In the genomic region with DNA sequence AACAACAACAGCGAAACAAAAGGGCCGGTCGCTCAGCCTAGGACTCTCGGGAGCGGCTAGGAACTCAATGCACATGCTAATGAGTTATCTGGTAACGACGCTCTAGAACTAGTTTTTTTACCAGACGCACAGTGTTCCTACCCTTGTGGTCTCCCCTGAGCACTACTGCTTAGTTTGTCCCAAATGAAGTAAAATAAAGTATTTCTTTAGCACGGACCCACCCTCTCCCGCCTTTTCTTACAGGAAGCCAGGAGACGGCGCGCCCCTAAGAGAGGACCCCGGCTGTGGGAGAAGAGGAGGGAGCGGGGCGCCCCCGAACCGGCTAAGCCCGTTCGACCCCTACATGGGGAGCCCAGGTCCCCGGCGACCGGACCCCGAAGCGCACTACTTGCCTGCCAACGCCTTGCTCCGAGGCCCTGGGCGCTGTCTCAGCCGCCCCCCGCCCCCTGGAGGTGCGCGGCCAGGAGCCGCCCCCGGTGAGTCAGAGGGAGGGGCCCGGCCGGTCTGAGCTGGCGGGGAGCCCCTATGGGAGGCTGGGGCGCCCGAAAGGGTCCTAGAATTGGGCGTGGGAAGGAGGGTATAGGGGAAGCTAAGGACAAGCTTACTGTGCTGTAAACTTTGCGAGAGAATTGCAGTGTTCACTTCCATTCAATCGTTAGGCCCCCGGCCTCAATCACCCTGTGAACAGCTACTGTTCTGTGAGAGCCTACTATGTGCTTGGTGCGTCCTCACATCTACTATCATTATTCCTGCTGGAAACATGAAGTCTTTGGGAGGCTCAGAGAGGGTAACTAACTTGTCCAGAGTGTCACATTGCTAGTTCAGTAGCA, we compare ENCODE assay signal across 8 cellular contexts. TPM values are rescaled to one million over a fixed set of nuclear protein-coding genes. Genes with fewer than 3 reads are reported as not detected.
DNase-seq lines count a peak whose midpoint lies in the region; ATAC-seq and TF ChIP-seq lines count a peak whose summit lies in the region.

No MANE protein-coding gene starts in this region.

- peak; percentile 73 for DNase-seq in CD14-positive monocyte (ENCODE audit: low spot score)
- DNase-seq in NT2/D1 (ENCODE audit: low read depth, low spot score) = no peak
- peak; percentile 32 to 47 for DNase-seq in cardiac fibroblast (ENCODE audit: low read depth in 2 of 2)
- DNase-seq in right lobe of liver = peak in 1 of 3 donors; percentile 55
- DNase-seq in stomach = peak; percentile 62
- DNase-seq in GOT3 (lab: John Stamatoyannopoulos, UW) = no peak
- no peak for DNase-seq in NCI-H1105 treated with DMSO at 0.1 percent for 48 hours (lab: John Stamatoyannopoulos, UW)

- H3K27me3 Mint-ChIP-seq in CD14-positive monocyte (ENCODE audit: low read depth in 3 of 3) = peaks cover 0 to 6% (median 3%) of the 10 kb centered on the region in 3 donors

- TF ChIP-seq POLR2A in right lobe of liver (IDR thresholded peaks at IDR 0.05) (no peak), stomach (IDR thresholded peaks at IDR 0.05) (no peak)

- peaks cover 82% of the 10 kb centered on the region for H3K4me1 Mint-ChIP-seq in CD14-positive monocyte

- 14% methylated on average over 17 of the region's 44 CpGs for whole genome bisulfite sequencing in right lobe of liver (ENCODE audit: insufficient coverage, low coverage, low lambda C conversion rate, missing lambda C conversion rate)
- WGBS in stomach, 5 donors = 5 to 6% (median 6%) methylated on average over 40 to 44 of the region's 44 CpGs

- no peak for TF ChIP-seq EP300 in stomach (IDR thresholded peaks at IDR 0.05)

- H3K27ac ChIP-seq in right lobe of liver (no peak overlapping the region), stomach (peak overlapping the region; percentile 74 to 87 (median 78))

- ATAC-seq in right lobe of liver = peak; percentile 12 to 49 (median 27)
- no peak for ATAC-seq in HG02970 (IDR thresholded peaks at IDR 0.05; ENCODE audit: low FRiP score, unreplicated experiment)

- H3K4me3 Mint-ChIP-seq in CD14-positive monocyte = peak overlapping the region; percentile 87 to 94

- H3K9ac ChIP-seq in NT2/D1 (ENCODE audit: insufficient read length, low read depth) = peak overlapping the region; percentile 70

- H3K36me3 ChIP-seq in NT2/D1 (ENCODE audit: insufficient read depth, insufficient read length, low read length) (no peaks in the 10 kb centered on the region), right lobe of liver (no peaks in the 10 kb centered on the region), stomach (no peaks in the 10 kb centered on the region)

- no peaks in the 10 kb centered on the region for H3K9me3 ChIP-seq in NT2/D1 (ENCODE audit: insufficient read depth, low read length)
- H3K9me3 ChIP-seq in right lobe of liver = no peaks in the 10 kb centered on the region
- H3K9me3 ChIP-seq in stomach = no peaks in the 10 kb centered on the region

- peaks cover 0 to 2% (median 0%) of the 10 kb centered on the region in 7 donors for H3K9me3 Mint-ChIP-seq in CD14-positive monocyte

- intact Hi-C loops in CD14-positive monocyte (cut with micrococcal nuclease) = loop anchor here in 1 of 2 donors (10.0 kb wide), 2 partner anchors 201 to 1151 kb away; a partner anchor contains a TSS
- intact Hi-C loops in right lobe of liver (cut with DNase I) = no loop called here
- intact Hi-C loops in stomach (cut with DNase I; ENCODE audit: low total_unique reads) = no loop called here

- H3K4me1 ChIP-seq in NT2/D1 (ENCODE audit: insufficient read depth, insufficient read length) (peaks cover 13% of the 10 kb centered on the region), right lobe of liver (peaks cover 0 to 19% (median 2%) of the 10 kb centered on the region in 4 donors), stomach (peaks cover 17 to 74% (median 53%) of the 10 kb centered on the region in 4 donors)

- H3K27ac Mint-ChIP-seq in CD14-positive monocyte = peak overlapping the region in 6 of 7 donors; percentile 76 to 95 (median 87)

- H3K4me3 ChIP-seq in NT2/D1 (ENCODE audit: insufficient read length, low read depth) (peak overlapping the region; percentile 50), cardiac fibroblast (replicated peaks in 1 of 2; ENCODE audit: low read depth in 2 of 2, low read length in 2 of 2) (peak overlapping the region; percentile 58 to 60), right lobe of liver (peak overlapping the region; percentile 30 to 44 (median 42)), stomach (peak overlapping the region; percentile 54 to 65 (median 58))

- no peaks in the 10 kb centered on the region for H3K27me3 ChIP-seq in NT2/D1 (ENCODE audit: insufficient read depth, insufficient read length)
- no peaks in the 10 kb centered on the region for H3K27me3 ChIP-seq in right lobe of liver
- H3K27me3 ChIP-seq in stomach = peaks cover 0 to 4% (median 0%) of the 10 kb centered on the region in 3 donors

- TF ChIP-seq CTCF in CD14-positive monocyte (IDR thresholded peaks at IDR 0.05) (peak; percentile 13), cardiac fibroblast (IDR thresholded peaks at IDR 0.05; ENCODE audit: low read depth, low read length) (no peak), right lobe of liver (IDR thresholded peaks at IDR 0.05) (no peak), stomach (IDR thresholded peaks at IDR 0.05) (no peak)

- H3K36me3 Mint-ChIP-seq in CD14-positive monocyte = peaks cover 0 to 6% of the 10 kb centered on the region in 2 donors

RNA-seq across cellular contexts. Expression of a gene that starts 3.6 kb away (rescaled TPM):
- polyA plus RNA-seq in CD14-positive monocyte (100 to 1,000 TPM; 631 to 847 TPM), stomach (100 to 1,000 TPM; 146 to 350 (median 157) TPM)
- total RNA-seq in right lobe of liver (10 to 100 TPM in 3 of 6 experiments, 1 to 10 TPM in 3; 3.3 to 17.4 (median 9.9) TPM), stomach (100 to 1,000 TPM in 2 of 5 donors, 10 to 100 TPM in 3; 35.0 to 135 (median 50.8) TPM)

RNA-seq across cellular contexts. Expression of a gene that starts 4.7 kb away (rescaled TPM):
- polyA plus RNA-seq in CD14-positive monocyte = not detected
- total RNA-seq in right lobe of liver = 1 to 10 TPM in 3 of 6 experiments, under 1 TPM in 1, not detected in 2; 0.40 to 3.7 (median 2.3) TPM
- total RNA-seq in stomach = 10 to 100 TPM in 2 of 5 donors, 1 to 10 TPM in 1, not detected in 2; 2.2 to 14.5 (median 13.4) TPM
- polyA plus RNA-seq in stomach = 1 to 10 TPM; 1.1 to 2.3 (median 1.2) TPM

RNA-seq across cellular contexts. Expression of a gene that starts 59.2 kb away (rescaled TPM):
- polyA plus RNA-seq in CD14-positive monocyte (1 to 10 TPM; 6.1 to 7.2 TPM), stomach (10 to 100 TPM; 13.4 to 19.7 (median 17.0) TPM)
- total RNA-seq in right lobe of liver (10 to 100 TPM in 3 of 6 experiments, 1 to 10 TPM in 3; 7.4 to 12.8 (median 9.5) TPM), stomach (10 to 100 TPM; 16.9 to 43.8 (median 21.7) TPM)

RNA-seq across cellular contexts. Expression of a gene that starts 59.5 kb away (rescaled TPM):
- polyA plus RNA-seq in CD14-positive monocyte (10 to 100 TPM; 15.0 to 15.8 TPM), stomach (10 to 100 TPM; 11.5 to 23.9 (median 19.4) TPM)
- total RNA-seq in right lobe of liver (100 to 1,000 TPM in 4 of 6 experiments, 10 to 100 TPM in 2; 70.3 to 112 (median 105) TPM), stomach (10 to 100 TPM; 22.2 to 90.1 (median 83.9) TPM)

Comparison
In these comparisons a context has a peak if more than half of its experiments do, and no peak if none do; other contexts are left out.
1. DNase-seq: peak in CD14-positive monocyte (single experiment), cardiac fibroblast (2 of 2) and stomach (single experiment); none in NT2/D1 (single experiment), GOT3 (single experiment) and NCI-H1105 treated with DMSO at 0.1 percent for 48 hours (single experiment).
2. H3K27ac ChIP-seq: peak in stomach (5 of 5); none in right lobe of liver (0 of 3).
3. Peak in every context shown above with its lines, with median percentiles within 50 percentile points of each other: H3K4me3 ChIP-seq.